Comparison of ENCODE assay signal across 25 cellular contexts in the genomic region with DNA sequence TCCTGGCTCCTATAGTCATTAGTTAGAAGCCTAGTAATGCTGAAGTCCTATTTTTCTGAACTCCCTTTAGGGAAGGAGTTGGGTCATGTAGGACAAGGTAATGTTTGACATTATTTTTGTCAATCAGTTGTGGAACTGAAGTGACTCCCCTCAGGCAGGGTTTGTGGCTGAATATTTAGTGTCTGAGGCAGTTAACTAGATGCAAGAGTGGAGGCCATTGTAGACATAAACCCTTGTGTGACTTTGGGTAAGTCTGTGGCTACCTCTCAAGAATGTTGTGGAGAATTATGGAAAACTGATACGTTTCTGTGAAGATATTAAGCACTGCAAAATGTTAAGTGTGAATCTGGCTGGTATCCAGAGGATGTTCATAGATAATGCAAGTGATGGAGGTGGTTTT. TPM values are rescaled to one million over a fixed set of nuclear protein-coding genes. Genes with fewer than 3 reads are reported as not detected.
DNase-seq lines count a peak whose midpoint lies in the region; ATAC-seq, FAIRE-seq and TF ChIP-seq lines count a peak whose summit lies in the region.
"Had no signal": no experiment of that assay in that cellular context is flagged by ENCODE, and none has a peak within 500 bp of the region (broad histone marks: within the 10 kb centered on the region; RNA-seq: fewer than 3 reads in every experiment).

No MANE protein-coding gene starts in this region.

- H3K27me3 Mint-ChIP-seq in nephron (ENCODE audit: low read depth), result no peaks in the 10 kb centered on the region
- H3K27me3 Mint-ChIP-seq in effector memory CD8-positive, alpha-beta T cell, result no peaks in the 10 kb centered on the region
- H3K27me3 Mint-ChIP-seq: activated CD4-positive, alpha-beta T cell treated with anti-CD3 and anti-CD28 coated beads, Interleukin-2, amount 10 ng/mL, durations not matched to agents 24 days and 14 days; activated CD8-positive, alpha-beta memory T cell treated with anti-CD3 and anti-CD28 coated beads, Interleukin-2, amount 10 ng/mL, durations not matched to agents 7 days and 5 days; dendritic cell treated with granulocyte-macrophage colony-stimulating factor and Interleukin-4, amounts not matched to agents 40 ng/mL and 50 ng/mL, for 4 days had no signal

- H3K36me3 Mint-ChIP-seq in nephron (ENCODE audit: low read depth), result peaks cover 6% of the 10 kb centered on the region
- peaks cover 4% of the 10 kb centered on the region for H3K36me3 Mint-ChIP-seq in effector memory CD8-positive, alpha-beta T cell (ENCODE audit: insufficient read depth)
- H3K36me3 Mint-ChIP-seq: CD14-positive monocyte had no signal

- peaks cover 3% of the 10 kb centered on the region for H3K9me3 Mint-ChIP-seq in nephron
- H3K9me3 Mint-ChIP-seq in effector memory CD8-positive, alpha-beta T cell, result no peaks in the 10 kb centered on the region
- H3K9me3 Mint-ChIP-seq: activated T-helper 2 cell treated with anti-CD3 and anti-CD28 coated beads, Interferon-gamma antibody, Interleukin-2, Interleukin-4, amounts not matched to agents 10 μg/mL and 5 μg/mL and 100 μg/mL, durations not matched to agents 14 hours and 24 hours and 36 hours; dendritic cell treated with granulocyte-macrophage colony-stimulating factor and Interleukin-4, amounts not matched to agents 40 ng/mL and 50 ng/mL, for 4 days had no signal

- peaks cover 53% of the 10 kb centered on the region for H3K4me1 Mint-ChIP-seq in nephron
- H3K4me1 Mint-ChIP-seq in effector memory CD8-positive, alpha-beta T cell (ENCODE audit: low read depth in 2 of 2), result peaks cover 9 to 13% of the 10 kb centered on the region in 2 donors
- H3K4me1 Mint-ChIP-seq: CD14-positive monocyte, neural progenitor cell had no signal

- no peak for ATAC-seq in heart left ventricle
- no peak for ATAC-seq in effector memory CD8-positive, alpha-beta T cell (replicated peaks)
- ATAC-seq: activated CD8-positive, alpha-beta memory T cell treated with anti-CD3 and anti-CD28 coated beads, Interleukin-2, amount 10 ng/mL, durations not matched to agents 7 days and 5 days; gastroesophageal sphincter; left lung had no signal

- H3K27me3 ChIP-seq in heart left ventricle (no peaks in the 10 kb centered on the region), tibial nerve (no peaks in the 10 kb centered on the region)
- H3K27me3 ChIP-seq: cardiac muscle cell, gastroesophageal sphincter, left lung, neural progenitor cell, vagina had no signal

- H3K4me1 ChIP-seq in heart left ventricle (peaks cover 4 to 59% (median 50%) of the 10 kb centered on the region in 12 donors), tibial nerve (peaks cover 0 to 47% (median 22%) of the 10 kb centered on the region in 4 donors)
- H3K4me1 ChIP-seq: neural progenitor cell had no signal

- no peak overlapping the region for H3K27ac ChIP-seq in heart left ventricle
- no peak overlapping the region for H3K27ac ChIP-seq in tibial nerve
- H3K27ac ChIP-seq: cardiac muscle cell, gastroesophageal sphincter, neural progenitor cell, vagina had no signal

- H3K4me3 ChIP-seq in heart left ventricle (no peak overlapping the region), tibial nerve (no peak overlapping the region)
- H3K4me3 ChIP-seq: cardiac muscle cell, gastroesophageal sphincter, mucosa of descending colon, neural progenitor cell, vagina had no signal

- no peaks in the 10 kb centered on the region for H3K9me3 ChIP-seq in heart left ventricle
- H3K9me3 ChIP-seq in tibial nerve, result no peaks in the 10 kb centered on the region
- H3K9me3 ChIP-seq: gastroesophageal sphincter, left lung, mucosa of descending colon, vagina had no signal

- FAIRE-seq in RCC 7860 (lab: Jason Lieb, UNC), result peak; percentile 94
- FAIRE-seq: GM19239 had no signal

- TF ChIP-seq POLR2A in heart left ventricle (IDR thresholded peaks at IDR 0.05) (no peak), tibial nerve (IDR thresholded peaks at IDR 0.05) (no peak)

- intact Hi-C loops in heart left ventricle (cut with DNase I), result loop anchor here in 1 of 10 donors (10.0 kb wide), 1 partner anchor 51 kb away; no protein-coding TSS in a partner anchor

- DNase-seq in ACHN (peak; percentile 65), RCC 7860 (ENCODE audit: low spot score) (peak; percentile 72), glomerular visceral epithelial cell (ENCODE audit: extremely low spot score) (peak; percentile 79), heart left ventricle (no peak), GM03348 (ENCODE audit: low spot score) (no peak), tibial nerve (ENCODE audit: low spot score in 2 of 2) (no peak)
- no peak for DNase-seq in effector memory CD8-positive, alpha-beta T cell
- DNase-seq: activated CD4-positive, alpha-beta T cell treated with anti-CD3 and anti-CD28 coated beads, Interleukin-2, amount 10 ng/mL, durations not matched to agents 24 days and 14 days; activated CD8-positive, alpha-beta memory T cell treated with anti-CD3 and anti-CD28 coated beads, Interleukin-2, amount 10 ng/mL, durations not matched to agents 7 days and 5 days; DMS 273 treated with DMSO at 0.1 percent for 48 hours; GF-D8; left lung; NCI-H1436; NCI-H2171 treated with DMSO at 0.1 percent for 48 hours; Right ventricle myocardium superior had no signal

- TF ChIP-seq CTCF in nephron (IDR thresholded peaks at IDR 0.05; ENCODE audit: unreplicated experiment in 3 of 3) (no peak), heart left ventricle (IDR thresholded peaks at IDR 0.05) (no peak), tibial nerve (IDR thresholded peaks at IDR 0.05) (no peak)

- H3K4me3 Mint-ChIP-seq in nephron, result peak overlapping the region; percentile 72 to 82 (median 80)
- no peak overlapping the region for H3K4me3 Mint-ChIP-seq in effector memory CD8-positive, alpha-beta T cell
- H3K4me3 Mint-ChIP-seq: activated CD4-positive, alpha-beta T cell treated with anti-CD3 and anti-CD28 coated beads, Interleukin-2, amount 10 ng/mL, durations not matched to agents 24 days and 14 days; activated CD8-positive, alpha-beta memory T cell treated with anti-CD3 and anti-CD28 coated beads, Interleukin-2, amount 10 ng/mL, durations not matched to agents 7 days and 5 days; CD14-positive monocyte; dendritic cell treated with granulocyte-macrophage colony-stimulating factor and Interleukin-4, amounts not matched to agents 40 ng/mL and 50 ng/mL, for 4 days; neural progenitor cell had no signal

- 75 to 96% (median 87%) methylated on average over 1 of the region's 1 CpG for WGBS in heart left ventricle, 4 donors
- WGBS in tibial nerve, 2 donors, result 79 to 83% methylated on average over 1 of the region's 1 CpG

- H3K36me3 ChIP-seq in heart left ventricle (no peaks in the 10 kb centered on the region), tibial nerve (no peaks in the 10 kb centered on the region)
- H3K36me3 ChIP-seq: cardiac muscle cell, gastroesophageal sphincter, left lung, neural progenitor cell, vagina had no signal

- in situ Hi-C loops in ACHN (cut with HindIII; ENCODE audit: low pct_ligation_motif_present, low pct_unique_long_range_greater_than_20kb, low sequenced_read_pairs), result no loop called here

- peak overlapping the region; percentile 89 to 98 (median 93) for H3K27ac Mint-ChIP-seq in nephron
- no peak overlapping the region for H3K27ac Mint-ChIP-seq in effector memory CD8-positive, alpha-beta T cell
- H3K27ac Mint-ChIP-seq: activated CD4-positive, alpha-beta T cell treated with anti-CD3 and anti-CD28 coated beads, Interleukin-2, amount 10 ng/mL, durations not matched to agents 24 days and 14 days; activated CD8-positive, alpha-beta memory T cell treated with anti-CD3 and anti-CD28 coated beads, Interleukin-2, amount 10 ng/mL, durations not matched to agents 7 days and 5 days; activated T-helper 2 cell treated with anti-CD3 and anti-CD28 coated beads, Interferon-gamma antibody, Interleukin-2, Interleukin-4, amounts not matched to agents 10 μg/mL and 5 μg/mL and 100 μg/mL, durations not matched to agents 14 hours and 24 hours and 36 hours; dendritic cell treated with granulocyte-macrophage colony-stimulating factor and Interleukin-4, amounts not matched to agents 40 ng/mL and 50 ng/mL, for 4 days; neural progenitor cell had no signal

- TF ChIP-seq EP300 in tibial nerve (IDR thresholded peaks at IDR 0.05), result no peak

RNA-seq across cellular contexts. Expression of gene PLCXD2, which starts 59.4 kb away (rescaled TPM):
- total RNA-seq in heart left ventricle, result 1 to 10 TPM in 8 of 9 donors, under 1 TPM in 1; 0.69 to 6.0 (median 2.8) TPM
- polyA plus RNA-seq in heart left ventricle, result 1 to 10 TPM; 1.0 to 1.6 TPM
- under 1 TPM; 0.20 to 0.66 (median 0.36) TPM for total RNA-seq in tibial nerve

Comparison
In these comparisons a context has a peak if more than half of its experiments do, and no peak if none do; other contexts are left out.
1. DNase-seq: peak in ACHN (single experiment), RCC 7860 (single experiment) and glomerular visceral epithelial cell (single experiment); none in heart left ventricle (0 of 5), GM03348 (single experiment), effector memory CD8-positive, alpha-beta T cell (0 of 3) and tibial nerve (0 of 2).
2. H3K27ac Mint-ChIP-seq: peak in nephron (3 of 3); none in effector memory CD8-positive, alpha-beta T cell (0 of 2).
3. H3K4me3 Mint-ChIP-seq: peak in nephron (3 of 3); none in effector memory CD8-positive, alpha-beta T cell (0 of 2).